Comparison of ENCODE assay signal across 17 cellular contexts in the genomic region with DNA sequence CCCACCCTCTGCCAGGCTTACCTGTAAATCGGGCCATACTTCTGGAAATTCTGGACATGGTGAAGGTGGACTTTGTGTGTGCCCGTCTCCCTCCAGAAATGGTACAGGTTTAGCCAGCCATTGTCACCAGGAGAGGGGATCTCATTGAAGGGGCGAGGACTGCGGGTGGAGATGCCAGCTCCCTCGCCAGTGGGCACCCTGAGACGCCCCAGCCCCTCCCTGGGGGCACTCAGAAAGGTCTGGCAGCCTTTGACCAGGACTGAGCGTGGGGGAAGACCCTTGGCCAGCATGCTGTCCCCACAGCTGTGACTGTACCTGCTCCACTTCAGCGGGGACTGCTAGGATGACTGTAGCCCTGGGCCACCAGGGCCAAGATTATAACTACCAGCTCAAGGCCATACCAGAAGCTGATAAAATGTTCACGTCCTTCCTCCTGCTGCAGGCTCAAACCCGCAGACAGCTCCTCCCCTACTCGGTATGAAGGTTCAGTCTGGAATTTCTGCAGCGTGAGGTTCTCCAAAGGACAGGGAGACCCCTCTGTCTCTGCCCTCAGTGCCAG. TPM values are rescaled to one million over a fixed set of nuclear protein-coding genes. Genes with fewer than 3 reads are reported as not detected.
A peak's percentile ranks its signal among the peaks of the same experiment; 100 is the strongest.
DNase-seq lines count a peak whose midpoint lies in the region; ATAC-seq, FAIRE-seq and TF ChIP-seq lines count a peak whose summit lies in the region.
"Had no signal": no experiment of that assay in that cellular context is flagged by ENCODE, and none has a peak within 500 bp of the region (broad histone marks: within the 10 kb centered on the region; RNA-seq: fewer than 3 reads in every experiment).

A gene (minus strand): TSS at position 351 of the 559 bp plus-strand sequence. CDS start 61 bp downstream, at position 290.

- no peak for ATAC-seq in HG02642 (IDR thresholded peaks at IDR 0.05; ENCODE audit: poor library complexity, unreplicated experiment)
- ATAC-seq: activated CD8-positive, alpha-beta memory T cell treated with anti-CD3 and anti-CD28 coated beads, Interleukin-2, amount 10 ng/mL, durations not matched to agents 7 days and 5 days had no signal

- H3K23ac ChIP-seq in H1 (ENCODE audit: insufficient read length) = no peak within 1 kb of the TSS

- H3K4me3 ChIP-seq in HUES6 (ENCODE audit: low read depth, low read length) (no peak within 1 kb of the TSS; the same call in 1 of the 2 replicates), H1 (ENCODE audit: extremely low read depth in 1 of 4, insufficient read depth in 2 of 4, low read depth in 3 of 4, low read length in 4 of 4) (peak within 1 kb of the TSS in 1 of 4 experiments; percentile 67; a peak in 1 of 8 replicates), ovary (peak within 1 kb of the TSS; percentile 80)

- H3K56ac ChIP-seq in H1 (replicated peaks; ENCODE audit: insufficient read length, low read depth, low read length) = no peak within 1 kb of the TSS

- no peak for FAIRE-seq in H1 (lab: Jason Lieb, UNC)
- FAIRE-seq: astrocyte, GM12891, TTC549 had no signal

- H3K4me1 ChIP-seq in HUES6 (ENCODE audit: control insufficient read depth, insufficient read depth, low read length) = peaks cover 24% of the 10 kb centered on the region
- H3K4me1 ChIP-seq in H1 (replicated peaks in 1 of 4; ENCODE audit: control insufficient read depth in 3 of 4, insufficient read depth in 4 of 4, low read length in 3 of 4) = peaks cover 3 to 13% (median 8%) of the 10 kb centered on the region in 4 experiments
- H3K4me1 ChIP-seq in ovary (ENCODE audit: insufficient read depth) = peaks cover 14% of the 10 kb centered on the region

- 0 out of 2 replicates have a peak within 1 kb of the TSS, but pooled peaks have one; percentile 12 for H2BK12ac ChIP-seq in H1 (ENCODE audit: low read depth, low read length)

- H3K36me3 ChIP-seq in HUES6 (ENCODE audit: control insufficient read depth, insufficient read depth, low read length) (no peaks in the 10 kb centered on the region), H1 (ENCODE audit: control insufficient read depth in 2 of 4, insufficient read depth in 4 of 4, low read length in 3 of 4) (no peaks in the 10 kb centered on the region), ovary (no peaks in the 10 kb centered on the region)

- in situ Hi-C loops in GM13977 (cut with MboI; ENCODE audit: low pct_unique_long_range_greater_than_20kb, low sequenced_read_pairs, unreplicated experiment) = no loop called here

- H2BK120ac ChIP-seq in H1 (replicated peaks; ENCODE audit: low read depth, low read length) = no peak within 1 kb of the TSS

- no peak within 1 kb of the TSS; the same call in 1 of the 2 replicates for H4K8ac ChIP-seq in H1 (ENCODE audit: extremely low read depth, insufficient read depth, low read length)

- DNase-seq in D341Med (ENCODE audit: low spot score) = peak; percentile 14
- DNase-seq in H1 (ENCODE audit: low read depth in 1 of 2, low spot score in 2 of 2) = no peak
- DNase-seq in ovary = peak in 1 of 5 donors; percentile 53
- no peak for DNase-seq in GM13977 (ENCODE audit: low spot score)
- no peak for DNase-seq in RWPE1 (ENCODE audit: low spot score)
- DNase-seq: activated CD8-positive, alpha-beta memory T cell treated with anti-CD3 and anti-CD28 coated beads, Interleukin-2, amount 10 ng/mL, durations not matched to agents 7 days and 5 days; C1 segment of cervical spinal cord; Karpas-422; NCI-H1930; retina; SHP77 treated with DMSO at 0.1 percent for 48 hours; stimulated activated CD4-positive, alpha-beta T cell treated with anti-CD3 and anti-CD28 coated beads, Interleukin-4, amount 100 ng/mL, for 1 hour had no signal

- no peaks in the 10 kb centered on the region for H3K79me2 ChIP-seq in H1 (ENCODE audit: control insufficient read depth in 1 of 2, insufficient read depth in 2 of 2, low read length in 2 of 2)

- H4K5ac ChIP-seq in H1 (ENCODE audit: insufficient read length, low read depth, low read length) = no peak within 1 kb of the TSS

- H3K27ac ChIP-seq in HUES6 (ENCODE audit: low read depth, low read length) (no peak within 1 kb of the TSS), H1 (ENCODE audit: low read depth, low read length) (no peak within 1 kb of the TSS), ovary (peak within 1 kb of the TSS; percentile 70 to 79), RWPE1 (no peak within 1 kb of the TSS)

- no peak within 1 kb of the TSS for H3K4ac ChIP-seq in H1 (replicated peaks; ENCODE audit: insufficient read length, low read depth, low read length)

- H4K20me1 ChIP-seq in H1 (replicated peaks in 1 of 2; ENCODE audit: control insufficient read depth in 1 of 2, insufficient read depth in 2 of 2, low read length in 2 of 2) = no peaks in the 10 kb centered on the region

- H2AFZ ChIP-seq in H1 (ENCODE audit: low read length) = no peak within 1 kb of the TSS

- CTCF ChIA-PET in H1 (lab: Charles Lee; ENCODE audit: partially characterized antibody) (interaction anchor here (1.0 to 36.8 kb wide), 10 partner anchors 9 to 404 kb away, joined by 3 to 1311 read pairs (median 4); a partner anchor contains a TSS), RWPE1 (lab: Yijun Ruan, JAX) (interaction anchor here (0.7 kb wide), 1 partner anchor 236 kb away, joined by 3 read pairs; no protein-coding TSS in a partner anchor)

- H3K14ac ChIP-seq in H1 (ENCODE audit: insufficient read length) = no peak within 1 kb of the TSS

- 83% methylated on average over 12 of the region's 12 CpGs; no CpG with 5 or more reads in 1 of the 2 experiments for WGBS in H1 (ENCODE audit: extremely low coverage in 1 of 2, insufficient coverage in 1 of 2, insufficient read length in 1 of 2, insufficient replicate concordance in 2 of 2, low coverage in 1 of 2, low lambda C conversion rate in 2 of 2, missing lambda C conversion rate in 1 of 2), 2 experiments
- WGBS in ovary, 3 donors = 62 to 69% (median 64%) methylated on average over 12 of the region's 12 CpGs

- TF ChIP-seq EP300 in H1 (IDR thresholded peaks at IDR 0.05; ENCODE audit: borderline replicate concordance in 1 of 2, low read depth in 2 of 2, low read length in 2 of 2) = no peak
- TF ChIP-seq EP300 in ovary (IDR thresholded peaks at IDR 0.05) = no peak

- H3K9ac ChIP-seq in HUES6 (ENCODE audit: low read length) = peak within 1 kb of the TSS; percentile 11
- H3K9ac ChIP-seq in H1 (replicated peaks in 1 of 4; ENCODE audit: extremely low read depth in 1 of 4, low read depth in 3 of 4, low read length in 3 of 4) = no peak within 1 kb of the TSS

- intact Hi-C loops in ovary (cut with DNase I) = no loop called here

- no peak within 1 kb of the TSS for H2BK20ac ChIP-seq in H1 (ENCODE audit: low read length)

- no peaks in the 10 kb centered on the region for H3K79me1 ChIP-seq in H1 (ENCODE audit: low read depth, low read length)

- no peak for TF ChIP-seq POLR2A in H1 (IDR thresholded peaks at IDR 0.05; ENCODE audit: control extremely low read depth in 1 of 2, low read depth in 2 of 2, low read length in 2 of 2)
- TF ChIP-seq POLR2A in ovary (IDR thresholded peaks at IDR 0.05) = no peak

- no peak for TF ChIP-seq CTCF in H1 (IDR thresholded peaks at IDR 0.05; ENCODE audit: control extremely low read depth in 1 of 3, insufficient read depth in 1 of 3, low read depth in 1 of 3, low read length in 3 of 3)
- TF ChIP-seq CTCF in ovary (IDR thresholded peaks at IDR 0.05) = no peak
- TF ChIP-seq CTCF in GM13977 (IDR thresholded peaks at IDR 0.05; ENCODE audit: extremely low read depth, insufficient read depth, missing control alignments) = no peak
- TF ChIP-seq CTCF in RWPE1 (conservative IDR thresholded peaks at IDR 0.05; ENCODE audit: low read depth) = no peak

- H2BK15ac ChIP-seq in H1 (ENCODE audit: low read length) = no peak within 1 kb of the TSS

- POLR2A ChIA-PET in H1 (lab: Charles Lee; ENCODE audit: partially characterized antibody) (interaction anchor here (1.6 to 1.8 kb wide), 2 partner anchors 8 to 10 kb away, joined by 4 read pairs; no protein-coding TSS in a partner anchor), RWPE1 (lab: Yijun Ruan, JAX; ENCODE audit: low non-redundant PET) (no interaction called here)

- H2BK5ac ChIP-seq in H1 (ENCODE audit: low read depth, low read length) = no peak within 1 kb of the TSS

- H4K91ac ChIP-seq in H1 (replicated peaks; ENCODE audit: insufficient read length, low read length) = peak within 1 kb of the TSS; percentile 16

- peaks cover 5% of the 10 kb centered on the region; the same call in 1 of the 2 replicates for H3K27me3 ChIP-seq in HUES6 (ENCODE audit: control insufficient read depth, insufficient read depth, low read length)
- peaks cover 0 to 16% (median 10%) of the 10 kb centered on the region in 4 experiments; a peak in 5 of 7 replicates for H3K27me3 ChIP-seq in H1 (replicated peaks in 1 of 4; ENCODE audit: control insufficient read depth in 3 of 4, extremely low read depth in 1 of 4, insufficient read depth in 3 of 4, low read length in 3 of 4)
- H3K27me3 ChIP-seq in ovary = no peaks in the 10 kb centered on the region

- H2AK5ac ChIP-seq in H1 (ENCODE audit: low read depth, low read length) = no peak within 1 kb of the TSS

- no peak within 1 kb of the TSS for H3K18ac ChIP-seq in H1 (ENCODE audit: extremely low read depth, low read length)

- no peak for TF ChIP-seq RAD21 in H1 (IDR thresholded peaks at IDR 0.05 in 1 of 2, conservative IDR thresholded peaks at IDR 0.05 in 1 of 2; ENCODE audit: low read depth in 2 of 2, low read length in 2 of 2)

- peak within 1 kb of the TSS in 1 of 2 experiments; percentile 78; a peak in 1 of 4 replicates for H3K4me2 ChIP-seq in H1 (ENCODE audit: insufficient read depth in 1 of 2, low read depth in 2 of 2, low read length in 2 of 2)

- no peaks in the 10 kb centered on the region for H3K9me3 ChIP-seq in HUES6 (ENCODE audit: control insufficient read depth, insufficient read depth, low read depth, low read length)
- H3K9me3 ChIP-seq in H1 (ENCODE audit: insufficient read depth in 2 of 2, low read depth in 1 of 2, low read length in 1 of 2) = no peaks in the 10 kb centered on the region
- H3K9me3 ChIP-seq in ovary = no peaks in the 10 kb centered on the region

- peaks cover 6% of the 10 kb centered on the region; the same call in 1 of the 2 replicates for H3K23me2 ChIP-seq in H1 (ENCODE audit: low read depth, low read length)

TF ChIP-seq in H1, 55 proteins besides CTCF, POLR2A, EP300 and RAD21 (continues in another document):
- TF ChIP-seq RBBP5 (IDR thresholded peaks at IDR 0.05; ENCODE audit: borderline replicate concordance, low read depth, low read length) (no peak), MAFK (IDR thresholded peaks at IDR 0.05; ENCODE audit: low read depth, low read length) (no peak)

RNA-seq across cellular contexts. Expression of the gene that starts here (rescaled TPM):
- 1.9 and 3.3 TPM in 2 replicates for total RNA-seq in H1 (2021; fragmentation: NEBNext Ultra II Directional; extraction: Animal tissue kit (Norgen Biotek cat#: 25700))
- polyA plus RNA-seq in H1 (2011; rRNA removed) = 7.2 and 7.5 TPM in 2 replicates
- polyA plus RNA-seq in H1 (2011; cell fraction: cytosol; rRNA removed) = 6.9 TPM
- 7.1 TPM for polyA plus RNA-seq in H1 (2011; cell fraction: nucleus; rRNA removed)
- 3.6 to 5.9 TPM (median 4.9 TPM) in 4 replicates for polyA plus RNA-seq in H1 (2012, experiment 1 of 2)
- polyA plus RNA-seq in H1 (2012, experiment 2 of 2) = 4.9 TPM
- polyA plus RNA-seq in H1 (2013, experiment 1 of 2) = 2.0 TPM
- polyA plus RNA-seq in H1 (2013, experiment 2 of 2) = 2.0 TPM
- polyA minus RNA-seq in H1 (2011; rRNA and poly(A)+ RNA removed) = 6.3 and 7.6 TPM in 2 replicates
- polyA minus RNA-seq in H1 (2011; cell fraction: cytosol; rRNA and poly(A)+ RNA removed) = 4.3 TPM
- polyA minus RNA-seq in H1 (2011; cell fraction: nucleus; rRNA and poly(A)+ RNA removed) = 2.8 TPM
- total RNA-seq in ovary = 10 to 100 TPM; 19.9 to 61.3 (median 32.3) TPM
- polyA plus RNA-seq in ovary = 1,000 to 10,000 TPM in 1 of 2 donors, 10 to 100 TPM in 1; 30.1 to 1,902 TPM

Comparison
In these comparisons a context has a peak if more than half of its experiments do, and no peak if none do; other contexts are left out.
1. H3K27ac ChIP-seq: peak in ovary (2 of 2); none in HUES6 (single experiment), H1 (single experiment) and RWPE1 (single experiment).